Comparison of ENCODE assay signal across 20 cellular contexts in genomic region chr4:74258949-74259348, GRCh38. TPM values are rescaled to one million over a fixed set of nuclear protein-coding genes. Genes with fewer than 3 reads are reported as not detected.
DNase-seq lines count a peak whose midpoint lies in the region; ATAC-seq, FAIRE-seq and TF ChIP-seq lines count a peak whose summit lies in the region.
"Had no signal": no experiment of that assay in that cellular context is flagged by ENCODE, and none has a peak within 500 bp of the region (broad histone marks: within the 10 kb centered on the region; RNA-seq: fewer than 3 reads in every experiment).

No MANE protein-coding gene starts in this region.

- TF ChIP-seq POLR2A in GM12892 (IDR thresholded peaks at IDR 0.05; ENCODE audit: low read depth, low read length) = no peak

- H3K27ac Mint-ChIP-seq in Calu3 (ENCODE audit: unreplicated experiment) (no peak overlapping the region), glutamatergic neuron (ENCODE audit: unreplicated experiment) (no peak overlapping the region)
- H3K27ac Mint-ChIP-seq: activated naive CD4-positive, alpha-beta T cell treated with anti-CD3 and anti-CD28 coated beads for 36 hours; endodermal cell had no signal

- ATAC-seq in mucosa of descending colon = peak; percentile 63

- intact Hi-C loops in Calu3 (cut with micrococcal nuclease; ENCODE audit: unreplicated experiment) = no loop called here
- intact Hi-C loops in mucosa of descending colon (cut with DNase I, micrococcal nuclease) = no loop called here

- H3K9me3 Mint-ChIP-seq in Calu3 (ENCODE audit: low read depth, unreplicated experiment) (no peaks in the 10 kb centered on the region), glutamatergic neuron (ENCODE audit: unreplicated experiment) (peaks cover 2% of the 10 kb centered on the region)
- H3K9me3 Mint-ChIP-seq: activated naive CD4-positive, alpha-beta T cell treated with anti-CD3 and anti-CD28 coated beads for 36 hours had no signal

- DNase-seq in Calu3 (peak; percentile 30), RPMI7951 (ENCODE audit: low read depth) (peak; percentile 11), fibroblast of lung (ENCODE audit: low read depth in 2 of 2) (peak; percentile 47 to 51), mucosa of descending colon (peak in 1 of 3 donors; percentile 34), glutamatergic neuron (no peak), DMS53 treated with DMSO at 0.1 percent for 48 hours (lab: John Stamatoyannopoulos, UW; ENCODE audit: unreplicated experiment) (no peak), DMS153 treated with DMSO at 0.1 percent for 48 hours (lab: John Stamatoyannopoulos, UW; ENCODE audit: unreplicated experiment) (no peak), GM12892 (ENCODE audit: insufficient read length) (no peak)
- DNase-seq: activated CD8-positive, alpha-beta memory T cell treated with anti-CD3 and anti-CD28 coated beads, Interleukin-2, amount 50 U/mL, for 4 hours; activated naive CD4-positive, alpha-beta T cell treated with anti-CD3 and anti-CD28 coated beads for 36 hours; caudate nucleus; endodermal cell; kidney; MM.1S; NCI-H2029 had no signal

- H3K4me3 ChIP-seq in fibroblast of lung (replicated peaks in 1 of 4; ENCODE audit: control extremely low read depth in 1 of 4, insufficient read depth in 1 of 4, low read depth in 3 of 4, low read length in 4 of 4) (no peak overlapping the region), mucosa of descending colon (no peak overlapping the region)
- H3K4me3 ChIP-seq: thoracic aorta had no signal

- H3K27me3 Mint-ChIP-seq in Calu3 (ENCODE audit: unreplicated experiment) (no peaks in the 10 kb centered on the region), glutamatergic neuron (ENCODE audit: unreplicated experiment) (peaks cover 2% of the 10 kb centered on the region)

- no peak overlapping the region for H3K4me3 Mint-ChIP-seq in Calu3 (ENCODE audit: low read depth, unreplicated experiment)
- H3K4me3 Mint-ChIP-seq in glutamatergic neuron (ENCODE audit: unreplicated experiment) = no peak overlapping the region
- H3K4me3 Mint-ChIP-seq: activated naive CD4-positive, alpha-beta T cell treated with anti-CD3 and anti-CD28 coated beads for 36 hours; endodermal cell had no signal

- H3K27ac ChIP-seq in fibroblast of lung (ENCODE audit: insufficient read depth, low read length) = no peak overlapping the region
- H3K27ac ChIP-seq: parathyroid adenoma, RWPE1, thoracic aorta had no signal

- no peaks in the 10 kb centered on the region for H3K36me3 ChIP-seq in fibroblast of lung (ENCODE audit: control insufficient read depth, insufficient read depth, low read length)
- H3K36me3 ChIP-seq in mucosa of descending colon (ENCODE audit: low read depth) = no peaks in the 10 kb centered on the region
- H3K36me3 ChIP-seq: thoracic aorta had no signal

- H2AFZ ChIP-seq in fibroblast of lung (ENCODE audit: low read length) = no peak overlapping the region
- H2AFZ ChIP-seq: parathyroid adenoma had no signal

- H3K4me1 ChIP-seq in fibroblast of lung (ENCODE audit: control insufficient read depth, extremely low read depth, insufficient read depth, low read length) (no peaks in the 10 kb centered on the region), mucosa of descending colon (ENCODE audit: low read depth) (no peaks in the 10 kb centered on the region)
- H3K4me1 ChIP-seq: parathyroid adenoma had no signal

- H4K20me1 ChIP-seq in fibroblast of lung (ENCODE audit: control insufficient read depth, extremely low read depth, insufficient read depth, low read length) = no peaks in the 10 kb centered on the region

- H3K9me3 ChIP-seq in fibroblast of lung (ENCODE audit: control insufficient read depth, insufficient read depth, low read depth, low read length) = no peaks in the 10 kb centered on the region
- no peaks in the 10 kb centered on the region for H3K9me3 ChIP-seq in mucosa of descending colon
- H3K9me3 ChIP-seq: thoracic aorta had no signal

- TF ChIP-seq CTCF in Calu3 (IDR thresholded peaks at IDR 0.05; ENCODE audit: unreplicated experiment) (no peak), fibroblast of lung (conservative IDR thresholded peaks at IDR 0.05 in 1 of 2, IDR thresholded peaks at IDR 0.05 in 1 of 2; ENCODE audit: low read depth in 1 of 2, low read length in 2 of 2) (no peak), mucosa of descending colon (IDR thresholded peaks at IDR 0.05) (no peak), glutamatergic neuron (IDR thresholded peaks at IDR 0.05; ENCODE audit: partially characterized antibody, unreplicated experiment) (no peak)

- BruUV-seq in Calu3 (replicated peaks; lab: Mats Ljungman, UMichigan) = no TSS peak

- H3K79me2 ChIP-seq in fibroblast of lung (ENCODE audit: control insufficient read depth, insufficient read depth, low read length) = no peaks in the 10 kb centered on the region
- H3K79me2 ChIP-seq: parathyroid adenoma had no signal

- H3K4me1 Mint-ChIP-seq in Calu3 (ENCODE audit: low read depth, unreplicated experiment) (peaks cover 8% of the 10 kb centered on the region), glutamatergic neuron (ENCODE audit: low read depth, unreplicated experiment) (no peaks in the 10 kb centered on the region)

- no peak overlapping the region for H3K4me2 ChIP-seq in fibroblast of lung (ENCODE audit: extremely low read depth, insufficient read depth, low read length)

- H3K36me3 Mint-ChIP-seq in Calu3 (ENCODE audit: insufficient read depth, unreplicated experiment) (no peaks in the 10 kb centered on the region), glutamatergic neuron (ENCODE audit: unreplicated experiment) (no peaks in the 10 kb centered on the region)

- no peak for FAIRE-seq in GM12892 (lab: Jason Lieb, UNC)
- FAIRE-seq: GM19239, kidney had no signal

- CTCF ChIA-PET in Calu3 (lab: Charles Lee) = no interaction called here

- no peak overlapping the region for H3K9ac ChIP-seq in fibroblast of lung (ENCODE audit: insufficient read depth, low read length)
- H3K9ac ChIP-seq: parathyroid adenoma had no signal

- no peaks in the 10 kb centered on the region for H3K27me3 ChIP-seq in fibroblast of lung (ENCODE audit: control insufficient read depth, insufficient read depth, low read length)

RNA-seq across cellular contexts. Expression of gene EPGN, which starts 49.3 kb away (rescaled TPM):
- total RNA-seq in Calu3 (2022) (0.40 and 0.51 TPM in 2 replicates), fibroblast of lung (0.26 TPM in 1 of 2 replicates, not detected in the other), mucosa of descending colon (not detected), glutamatergic neuron (ENCODE audit: unreplicated experiment) (not detected)
- 0.59 and 0.72 TPM in 2 replicates for total RNA-seq in RPMI7951 (2014; rRNA removed; shearing (Covaris generic))
- 0.70 and 0.77 TPM in 2 replicates for polyA plus RNA-seq in fibroblast of lung
- 0.52 and 0.53 TPM in 2 replicates for polyA plus RNA-seq in fibroblast of lung (2012)
- polyA minus RNA-seq in fibroblast of lung (ENCODE audit: low replicate concordance) = not detected in 2 replicates
- not detected for polyA plus RNA-seq in GM12892 (2012; ENCODE audit: missing spikeins)
- total RNA-seq: activated naive CD4-positive, alpha-beta T cell treated with anti-CD3 and anti-CD28 coated beads for 36 hours; endodermal cell; T-helper 1 cell treated with Interleukin-12 subunit alpha and Interleukin-12 subunit beta and Interleukin-4 antibody, amounts not matched to agents 30 ng/mL and 1 ng/mL, for 36 hours had no signal

Comparison
In these comparisons a context has a peak if more than half of its experiments do, and no peak if none do; other contexts are left out.
1. DNase-seq: peak in Calu3 (single experiment), RPMI7951 (single experiment) and fibroblast of lung (2 of 2); none in glutamatergic neuron (single experiment), DMS53 treated with DMSO at 0.1 percent for 48 hours (single experiment), DMS153 treated with DMSO at 0.1 percent for 48 hours (single experiment) and GM12892 (single experiment).